23 cellular contexts compared by ENCODE assay signal in the genomic region with DNA sequence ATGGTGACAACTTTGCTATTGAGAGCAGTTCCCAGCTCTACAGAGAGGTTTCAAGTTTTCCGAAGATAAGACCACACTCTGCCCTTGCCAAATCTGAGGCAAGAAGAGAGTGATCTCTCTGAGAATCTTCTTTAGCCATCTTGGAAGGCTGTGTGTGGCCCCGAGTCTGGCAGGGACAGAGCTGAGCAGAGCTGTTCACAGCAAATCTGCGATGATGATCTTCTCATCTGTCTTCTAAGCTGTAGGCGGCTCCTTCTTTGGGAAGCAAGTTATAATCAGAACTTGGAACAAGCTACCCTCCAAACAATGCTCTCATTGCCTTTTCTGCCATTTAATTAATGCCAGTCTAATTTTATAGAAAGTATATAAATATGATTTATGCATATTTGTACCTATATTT.
DNase-seq lines count a peak whose midpoint lies in the region; ATAC-seq, FAIRE-seq and TF ChIP-seq lines count a peak whose summit lies in the region.
"Had no signal": no experiment of that assay in that cellular context is flagged by ENCODE, and none has a peak within 500 bp of the region (broad histone marks: within the 10 kb centered on the region; RNA-seq: fewer than 3 reads in every experiment).

No MANE protein-coding gene starts in this region.

- H3K4me3 ChIP-seq in dorsolateral prefrontal cortex: no peak overlapping the region
- no peak overlapping the region for H3K4me3 ChIP-seq in smooth muscle cell
- H3K4me3 ChIP-seq: A549, GM23248 had no signal

- no peaks in the 10 kb centered on the region for H4K20me1 ChIP-seq in smooth muscle cell (ENCODE audit: low read depth)

- H3K9ac ChIP-seq in smooth muscle cell (ENCODE audit: low read depth): no peak overlapping the region
- H3K9ac ChIP-seq: GM23248 had no signal

- H2AFZ ChIP-seq in smooth muscle cell (ENCODE audit: low read depth): no peak overlapping the region
- H2AFZ ChIP-seq: GM23248 had no signal

- H3K9me3 ChIP-seq in smooth muscle cell (replicated peaks; ENCODE audit: low read depth): no peaks in the 10 kb centered on the region
- H3K9me3 ChIP-seq: A549, Caco-2 had no signal

- H3F3A ChIP-seq in smooth muscle cell (ENCODE audit: low read depth): no peaks in the 10 kb centered on the region

- no peak for TF ChIP-seq CTCF in dorsolateral prefrontal cortex (IDR thresholded peaks at IDR 0.05 in 54 of 56, conservative IDR thresholded peaks at IDR 0.05 in 2 of 56; ENCODE audit: low read depth in 1 of 56, partially characterized antibody in 56 of 56)
- TF ChIP-seq CTCF in smooth muscle cell (IDR thresholded peaks at IDR 0.05; ENCODE audit: borderline replicate concordance, insufficient read depth, poor library complexity, severe bottlenecking): no peak

- no peaks in the 10 kb centered on the region for H3K36me3 ChIP-seq in smooth muscle cell (ENCODE audit: low read depth)

- ATAC-seq in HG03571 (IDR thresholded peaks at IDR 0.05; ENCODE audit: unreplicated experiment): no peak
- ATAC-seq: A549; CD8-positive, alpha-beta T cell had no signal

- H3K27me3 ChIP-seq in dorsolateral prefrontal cortex: no peaks in the 10 kb centered on the region
- H3K27me3 ChIP-seq in smooth muscle cell (ENCODE audit: low read depth): no peaks in the 10 kb centered on the region

- H3K4me1 ChIP-seq in smooth muscle cell (ENCODE audit: low read depth): no peaks in the 10 kb centered on the region
- H3K4me1 ChIP-seq: A549, Caco-2 had no signal

- WGBS in smooth muscle cell (ENCODE audit: low lambda C conversion rate): 93% methylated on average over 4 of the region's 4 CpGs

- DNase-seq in GM12891 (ENCODE audit: insufficient read length, low spot score) (no peak), dorsolateral prefrontal cortex (peak in 7 of 10 donors; percentile 11 to 55 (median 52)), occipital lobe (lab: John Stamatoyannopoulos, UW) (peak; percentile 10), urothelium cell line (ENCODE audit: low spot score) (no peak), smooth muscle cell (lab: John Stamatoyannopoulos, UW; ENCODE audit: unreplicated experiment) (no peak)
- no peak for DNase-seq in activated naive CD4-positive, alpha-beta T cell treated with Interleukin-2 at 50 U/mL for 16 hours
- DNase-seq: 8988T; ACHN; AML-193; C1 segment of cervical spinal cord; Caco-2; CD4-positive, CD25-positive, alpha-beta regulatory T cell; CD8-positive, alpha-beta T cell; DMS153; DND-41; GM23248; H7; HCEC 1CT had no signal

- peak overlapping the region in 23 of 59 donors; percentile 1 to 78 (median 50) for H3K27ac ChIP-seq in dorsolateral prefrontal cortex
- H3K27ac ChIP-seq in smooth muscle cell (ENCODE audit: low read depth): no peak overlapping the region
- H3K27ac ChIP-seq: A549, GM23248 had no signal

- H3K4me2 ChIP-seq in smooth muscle cell: no peak overlapping the region
- H3K4me2 ChIP-seq: A549 had no signal

- no peak for TF ChIP-seq POLR2A in GM12891 (IDR thresholded peaks at IDR 0.05; ENCODE audit: low read depth, low read length)

- intact Hi-C loops in dorsolateral prefrontal cortex (cut with DNase I): no loop called here

- FAIRE-seq in GM12891 (lab: Jason Lieb, UNC): peak; percentile 26
- no peak for FAIRE-seq in urothelium cell line (lab: Jason Lieb, UNC)
- FAIRE-seq: A549, G401.6, GM19239, H1 had no signal

- H3K79me2 ChIP-seq in smooth muscle cell (ENCODE audit: low read depth): no peaks in the 10 kb centered on the region

TF ChIP-seq in GM12891, 5 proteins besides CTCF, POLR2A, EP300 and RAD21:
- TF ChIP-seq POU2F2 (IDR thresholded peaks at IDR 0.05; ENCODE audit: low read depth, low read length) (no peak), TAF1 (IDR thresholded peaks at IDR 0.05; ENCODE audit: low read depth, low read length) (no peak), POLR2AphosphoS5 (IDR thresholded peaks at IDR 0.05; ENCODE audit: low read depth, low read length) (no peak), PAX5 (IDR thresholded peaks at IDR 0.05; ENCODE audit: insufficient read depth, low read length, severe bottlenecking) (no peak), SPI1 (IDR thresholded peaks at IDR 0.05; ENCODE audit: low read depth, low read length) (no peak)
TF ChIP-seq in GM12891: peak in this region for 0.

Comparison
In these comparisons a context has a peak if more than half of its experiments do, and no peak if none do; other contexts are left out.
1. DNase-seq: peak in dorsolateral prefrontal cortex (7 of 10) and occipital lobe (single experiment); none in GM12891 (single experiment), urothelium cell line (single experiment), activated naive CD4-positive, alpha-beta T cell treated with Interleukin-2 at 50 U/mL for 16 hours (single experiment) and smooth muscle cell (single experiment).